In genomic region chr12:123475256-123475703, GRCh38 we compare ENCODE assay signal across 1 cellular context.
TF ChIP-seq lines count a peak whose summit lies in the region.

No MANE protein-coding gene starts in this region.

TF ChIP-seq in WTC11, 78 proteins besides CTCF, POLR2A, EP300 and RAD21 (continued from another document):
- TF ChIP-seq AFF4 (CRISPR knock-in tag; IDR thresholded peaks at IDR 0.05; ENCODE audit: borderline replicate concordance), result no peak
- TF ChIP-seq ERG (CRISPR knock-in tag; IDR thresholded peaks at IDR 0.05), result no peak
- no peak for TF ChIP-seq JAZF1 (CRISPR knock-in tag; IDR thresholded peaks at IDR 0.05)
- no peak for TF ChIP-seq SMAD3 (CRISPR knock-in tag; IDR thresholded peaks at IDR 0.05; ENCODE audit: borderline replicate concordance)
- no peak for TF ChIP-seq ESRRA (CRISPR knock-in tag; IDR thresholded peaks at IDR 0.05; ENCODE audit: borderline replicate concordance)
